ENCODE assay signal across 8 cellular contexts in the genomic region with DNA sequence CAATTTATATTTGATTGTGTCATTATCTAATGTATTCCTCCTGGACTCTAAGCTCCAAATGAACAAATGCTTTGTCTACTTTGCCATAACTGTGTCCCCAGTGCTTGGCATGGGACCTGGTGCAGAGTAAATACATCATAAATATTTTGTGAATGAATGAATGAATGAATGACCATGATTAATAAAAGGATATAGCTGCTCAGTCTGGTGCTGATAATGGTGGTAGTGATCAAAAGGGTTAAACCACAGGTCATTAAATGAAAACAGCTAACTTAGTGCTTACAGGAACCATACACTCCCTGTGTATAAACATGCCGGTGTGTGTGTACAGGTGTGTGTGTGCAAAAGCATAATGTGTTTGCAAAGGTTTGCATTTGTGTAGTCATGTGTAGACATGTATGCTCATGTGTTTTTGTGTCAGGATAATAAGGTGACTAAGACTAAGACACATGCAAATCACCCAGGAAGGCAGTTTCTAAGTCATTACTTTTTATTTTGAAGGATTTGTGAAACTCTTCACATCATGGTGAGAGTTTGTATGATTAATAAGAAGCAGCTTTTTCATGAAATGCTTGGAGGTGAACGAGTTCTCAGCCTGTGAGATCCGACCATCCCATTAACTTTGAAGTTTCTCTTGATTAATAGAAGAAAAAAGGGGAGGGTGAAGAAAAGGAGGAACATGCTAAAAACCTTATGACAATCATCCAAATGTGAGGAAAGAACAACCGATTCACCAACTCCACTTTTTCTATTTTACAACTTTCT. TPM values are rescaled to one million over a fixed set of nuclear protein-coding genes. Genes with fewer than 3 reads are reported as not detected.
DNase-seq lines count a peak whose midpoint lies in the region; ATAC-seq and TF ChIP-seq lines count a peak whose summit lies in the region.

No MANE protein-coding gene starts in this region.

- peaks cover 19% of the 10 kb centered on the region for H3K27me3 Mint-ChIP-seq in activated naive CD4-positive, alpha-beta T cell treated with anti-CD3 and anti-CD28 coated beads, Interleukin-2, amount 10 ng/mL, durations not matched to agents 7 days and 5 days

- H3K9ac ChIP-seq in smooth muscle cell (ENCODE audit: low read depth) (no peak overlapping the region), trophoblast cell (ENCODE audit: low read length) (no peak overlapping the region)

- peaks cover 62% of the 10 kb centered on the region for H3F3A ChIP-seq in smooth muscle cell (ENCODE audit: low read depth)

- H2AFZ ChIP-seq in smooth muscle cell (ENCODE audit: low read depth) (no peak overlapping the region), trophoblast cell (ENCODE audit: insufficient read depth, low read length, poor library complexity) (no peak overlapping the region)

- no peak overlapping the region for H2BK120ac ChIP-seq in trophoblast cell (ENCODE audit: insufficient read depth, low read length, poor library complexity)

- H3K9me3 Mint-ChIP-seq in activated naive CD4-positive, alpha-beta T cell treated with anti-CD3 and anti-CD28 coated beads, Interleukin-2, amount 10 ng/mL, durations not matched to agents 7 days and 5 days, result no peaks in the 10 kb centered on the region

- DNase-seq in NCI-H526 treated with DMSO at 0.1 percent for 48 hours (lab: John Stamatoyannopoulos, UW), result peak; percentile 52
- DNase-seq in smooth muscle cell (lab: John Stamatoyannopoulos, UW; ENCODE audit: unreplicated experiment), result no peak
- DNase-seq in kidney glomerular epithelial cell (lab: John Stamatoyannopoulos, UW), result no peak
- no peak for DNase-seq in trophoblast cell
- DNase-seq in activated naive CD4-positive, alpha-beta T cell treated with anti-CD3 and anti-CD28 coated beads, Interleukin-2, amount 10 ng/mL, durations not matched to agents 7 days and 5 days, result no peak
- no peak for DNase-seq in HEK293T (ENCODE audit: extremely low spot score)

- no peak overlapping the region for H4K8ac ChIP-seq in trophoblast cell (ENCODE audit: low read depth, low read length)

- no peak for TF ChIP-seq CTCF in smooth muscle cell (IDR thresholded peaks at IDR 0.05; ENCODE audit: borderline replicate concordance, insufficient read depth, poor library complexity, severe bottlenecking)

- H4K20me1 ChIP-seq in smooth muscle cell (ENCODE audit: low read depth), result peaks cover 65% of the 10 kb centered on the region

- no peak overlapping the region for H3K27ac Mint-ChIP-seq in activated naive CD4-positive, alpha-beta T cell treated with anti-CD3 and anti-CD28 coated beads, Interleukin-2, amount 10 ng/mL, durations not matched to agents 7 days and 5 days

- H3K27ac ChIP-seq in smooth muscle cell (ENCODE audit: low read depth) (peak overlapping the region; percentile 99), trophoblast cell (ENCODE audit: low read depth, low read length) (no peak overlapping the region)

- ATAC-seq in GM19025 (IDR thresholded peaks at IDR 0.05; ENCODE audit: low read depth, unreplicated experiment) (peak; percentile 54), HG02678 (IDR thresholded peaks at IDR 0.05; ENCODE audit: unreplicated experiment) (peak; percentile 66)

- H2AK5ac ChIP-seq in trophoblast cell (ENCODE audit: low read length), result no peak overlapping the region

- no peak overlapping the region for H3K23ac ChIP-seq in trophoblast cell (ENCODE audit: low read length)

- H3K14ac ChIP-seq in trophoblast cell (ENCODE audit: low read length), result no peak overlapping the region

- H3K9me3 ChIP-seq in smooth muscle cell (replicated peaks; ENCODE audit: low read depth) (no peaks in the 10 kb centered on the region), trophoblast cell (ENCODE audit: insufficient read depth, low read depth, low read length) (no peaks in the 10 kb centered on the region)

- H3K4ac ChIP-seq in trophoblast cell (ENCODE audit: low read depth, low read length), result no peak overlapping the region

- H3K4me1 Mint-ChIP-seq in activated naive CD4-positive, alpha-beta T cell treated with anti-CD3 and anti-CD28 coated beads, Interleukin-2, amount 10 ng/mL, durations not matched to agents 7 days and 5 days, result peaks cover 10% of the 10 kb centered on the region

- H4K12ac ChIP-seq in trophoblast cell (ENCODE audit: low read depth, low read length), result no peak overlapping the region

- no peaks in the 10 kb centered on the region for H3K79me1 ChIP-seq in trophoblast cell (ENCODE audit: low read length)

- POLR2A ChIA-PET in HEK293T (lab: Yijun Ruan, JAX), result no interaction called here

- H4K91ac ChIP-seq in trophoblast cell (ENCODE audit: low read depth, low read length), result no peak overlapping the region

- H3K4me2 ChIP-seq in smooth muscle cell (no peak overlapping the region), trophoblast cell (ENCODE audit: low read length) (no peak overlapping the region)

- H3K36me3 ChIP-seq in smooth muscle cell (ENCODE audit: low read depth) (peaks cover 18% of the 10 kb centered on the region), trophoblast cell (ENCODE audit: control insufficient read depth in 1 of 2, insufficient read depth in 2 of 2, low read length in 2 of 2) (peaks cover 38 to 53% of the 10 kb centered on the region in 2 experiments)

- H3K4me3 ChIP-seq in smooth muscle cell (no peak overlapping the region), trophoblast cell (ENCODE audit: low read depth, low read length) (no peak overlapping the region)

- no peak overlapping the region for H3K18ac ChIP-seq in trophoblast cell (ENCODE audit: low read length)

- H3K27me3 ChIP-seq in smooth muscle cell (ENCODE audit: low read depth), result no peaks in the 10 kb centered on the region
- no peaks in the 10 kb centered on the region for H3K27me3 ChIP-seq in trophoblast cell (ENCODE audit: insufficient read depth, low read length)

- no peak overlapping the region for H3K4me3 Mint-ChIP-seq in activated naive CD4-positive, alpha-beta T cell treated with anti-CD3 and anti-CD28 coated beads, Interleukin-2, amount 10 ng/mL, durations not matched to agents 7 days and 5 days

- H3K79me2 ChIP-seq in smooth muscle cell (ENCODE audit: low read depth) (peaks cover 9% of the 10 kb centered on the region), trophoblast cell (ENCODE audit: control insufficient read depth, insufficient read depth, low read length, poor library complexity) (no peaks in the 10 kb centered on the region)

- no peaks in the 10 kb centered on the region for H3K36me3 Mint-ChIP-seq in activated naive CD4-positive, alpha-beta T cell treated with anti-CD3 and anti-CD28 coated beads, Interleukin-2, amount 10 ng/mL, durations not matched to agents 7 days and 5 days

- CTCF ChIA-PET in activated naive CD4-positive, alpha-beta T cell treated with anti-CD3 and anti-CD28 coated beads, Interleukin-2, amount 10 ng/mL, durations not matched to agents 7 days and 5 days (lab: Charles Lee), result interaction anchor here (1.0 to 6.7 kb wide), 8 partner anchors 10 to 687 kb away, joined by 3 to 120 read pairs (median 9); a partner anchor contains a TSS
- CTCF ChIA-PET in HEK293T (lab: Yijun Ruan, JAX), result interaction anchor here (1.4 to 2.9 kb wide), 2 partner anchors 76 to 79 kb away, joined by 3 to 24 read pairs; no protein-coding TSS in a partner anchor

- H2BK12ac ChIP-seq in trophoblast cell (ENCODE audit: low read length), result no peak overlapping the region

- 85% methylated on average over 4 of the region's 4 CpGs for WGBS in smooth muscle cell (ENCODE audit: low lambda C conversion rate)
- no CpG with 5 or more reads among the region's 4 CpGs for WGBS in trophoblast cell (ENCODE audit: extremely low coverage, insufficient coverage, insufficient read length)

- H2BK5ac ChIP-seq in trophoblast cell (ENCODE audit: low read depth, low read length, poor library complexity), result no peak overlapping the region

- H3K4me1 ChIP-seq in smooth muscle cell (ENCODE audit: low read depth) (no peaks in the 10 kb centered on the region), trophoblast cell (ENCODE audit: control insufficient read depth in 1 of 2, insufficient read depth in 2 of 2, low read length in 2 of 2) (peaks cover 0 to 4% of the 10 kb centered on the region in 2 experiments)

TF ChIP-seq in HEK293T, 16 proteins besides CTCF, POLR2A, EP300 and RAD21:
- TF ChIP-seq ZNF384 (IDR thresholded peaks at IDR 0.05), result no peak
- TF ChIP-seq SUZ12 (IDR thresholded peaks at IDR 0.05), result no peak
- TF ChIP-seq BHLHE40 (IDR thresholded peaks at IDR 0.05; ENCODE audit: borderline replicate concordance), result no peak
- TF ChIP-seq, protein P1, sequence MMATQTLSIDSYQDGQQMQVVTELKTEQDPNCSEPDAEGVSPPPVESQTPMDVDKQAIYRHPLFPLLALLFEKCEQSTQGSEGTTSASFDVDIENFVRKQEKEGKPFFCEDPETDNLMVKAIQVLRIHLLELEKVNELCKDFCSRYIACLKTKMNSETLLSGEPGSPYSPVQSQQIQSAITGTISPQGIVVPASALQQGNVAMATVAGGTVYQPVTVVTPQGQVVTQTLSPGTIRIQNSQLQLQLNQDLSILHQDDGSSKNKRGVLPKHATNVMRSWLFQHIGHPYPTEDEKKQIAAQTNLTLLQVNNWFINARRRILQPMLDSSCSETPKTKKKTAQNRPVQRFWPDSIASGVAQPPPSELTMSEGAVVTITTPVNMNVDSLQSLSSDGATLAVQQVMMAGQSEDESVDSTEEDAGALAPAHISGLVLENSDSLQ (IDR thresholded peaks at IDR 0.05), result no peak
- TF ChIP-seq ARNT (IDR thresholded peaks at IDR 0.05), result no peak
- TF ChIP-seq NFRKB (IDR thresholded peaks at IDR 0.05), result no peak
- no peak for TF ChIP-seq TARDBP (IDR thresholded peaks at IDR 0.05)
- no peak for TF ChIP-seq FOXK2 (IDR thresholded peaks at IDR 0.05)
- TF ChIP-seq L3MBTL2 (conservative IDR thresholded peaks at IDR 0.05), result no peak
- TF ChIP-seq FOXA1 (IDR thresholded peaks at IDR 0.05), result no peak
- no peak for TF ChIP-seq LEF1 (IDR thresholded peaks at IDR 0.05; ENCODE audit: borderline replicate concordance)
- TF ChIP-seq HDGF (IDR thresholded peaks at IDR 0.05; ENCODE audit: borderline replicate concordance), result no peak

RNA-seq across cellular contexts. Expression of a gene that starts 24.6 kb away (rescaled TPM):
- total RNA-seq in smooth muscle cell, result 7,113 and 8,137 TPM in 2 replicates
- 13,534 and 19,518 TPM in 2 replicates for polyA plus RNA-seq in smooth muscle cell
- polyA plus RNA-seq in trophoblast cell (2013), result 1,673 and 1,689 TPM in 2 replicates
